Comparison of ENCODE assay signal across 12 cellular contexts in genomic region chr2:239440511-239440959, GRCh38. TPM values are rescaled to one million over a fixed set of nuclear protein-coding genes. Genes with fewer than 3 reads are reported as not detected.
DNase-seq lines count a peak whose midpoint lies in the region; ATAC-seq and TF ChIP-seq lines count a peak whose summit lies in the region.
"Had no signal": no experiment of that assay in that cellular context is flagged by ENCODE, and none has a peak within 500 bp of the region (broad histone marks: within the 10 kb centered on the region; RNA-seq: fewer than 3 reads in every experiment).

No MANE protein-coding gene starts in this region.

- peak overlapping the region; percentile 81 for H3K27ac Mint-ChIP-seq in dendritic cell treated with granulocyte-macrophage colony-stimulating factor and Interleukin-4, amounts not matched to agents 40 ng/mL and 50 ng/mL, for 4 days
- peak overlapping the region; percentile 55 for H3K27ac Mint-ChIP-seq in type B pancreatic cell

- H3K9me3 Mint-ChIP-seq in dendritic cell treated with granulocyte-macrophage colony-stimulating factor and Interleukin-4, amounts not matched to agents 40 ng/mL and 50 ng/mL, for 4 days, result no peaks in the 10 kb centered on the region
- H3K9me3 Mint-ChIP-seq in type B pancreatic cell, result peaks cover 3% of the 10 kb centered on the region

- intact Hi-C loops in heart left ventricle (cut with DNase I), result no loop called here
- intact Hi-C loops in cardiac septum (cut with DNase I), result no loop called here
- intact Hi-C loops in dendritic cell treated with granulocyte-macrophage colony-stimulating factor and Interleukin-4, amounts not matched to agents 40 ng/mL and 50 ng/mL, for 4 days (cut with micrococcal nuclease), result no loop called here

- no peak overlapping the region for H3K27ac ChIP-seq in heart left ventricle
- H3K27ac ChIP-seq in Peyer's patch, result no peak overlapping the region
- H3K27ac ChIP-seq: foreskin keratinocyte had no signal

- no peak for DNase-seq in heart left ventricle
- no peak for DNase-seq in cardiac septum (ENCODE audit: low spot score)
- DNase-seq in middle frontal gyrus (ENCODE audit: extremely low spot score, low spot score), result peak; percentile 76
- DNase-seq in type B pancreatic cell (ENCODE audit: extremely low spot score, unreplicated experiment), result no peak
- no peak for DNase-seq in Peyer's patch
- no peak for DNase-seq in cortex of kidney (lab: John Stamatoyannopoulos, UW)
- DNase-seq in NAMALWA (ENCODE audit: low spot score), result no peak
- DNase-seq: activated naive CD4-positive, alpha-beta T cell treated with Interleukin-2 at 50 U/mL for 16 hours; foreskin keratinocyte; NCI-H2029 had no signal

- peaks cover 78% of the 10 kb centered on the region for H3K4me1 Mint-ChIP-seq in dendritic cell treated with granulocyte-macrophage colony-stimulating factor and Interleukin-4, amounts not matched to agents 40 ng/mL and 50 ng/mL, for 4 days (ENCODE audit: low read depth)
- peaks cover 15% of the 10 kb centered on the region for H3K4me1 Mint-ChIP-seq in type B pancreatic cell (ENCODE audit: unreplicated experiment)

- ATAC-seq in heart left ventricle, result peak in 1 of 4 donors; percentile 49
- ATAC-seq: foreskin keratinocyte had no signal

- H3K4me3 Mint-ChIP-seq in dendritic cell treated with granulocyte-macrophage colony-stimulating factor and Interleukin-4, amounts not matched to agents 40 ng/mL and 50 ng/mL, for 4 days, result peak overlapping the region; percentile 60
- peak overlapping the region; percentile 44 for H3K4me3 Mint-ChIP-seq in type B pancreatic cell

- no peaks in the 10 kb centered on the region for H3K36me3 ChIP-seq in heart left ventricle
- no peaks in the 10 kb centered on the region for H3K36me3 ChIP-seq in Peyer's patch
- H3K36me3 ChIP-seq: prostate gland had no signal

- TF ChIP-seq CTCF in heart left ventricle (IDR thresholded peaks at IDR 0.05), result no peak
- TF ChIP-seq CTCF in type B pancreatic cell (conservative IDR thresholded peaks at IDR 0.05), result no peak
- TF ChIP-seq CTCF in Peyer's patch (IDR thresholded peaks at IDR 0.05), result no peak

- TF ChIP-seq POLR2A in heart left ventricle (IDR thresholded peaks at IDR 0.05) (no peak), Peyer's patch (IDR thresholded peaks at IDR 0.05) (no peak)

- peaks cover 26% of the 10 kb centered on the region for H3K27me3 Mint-ChIP-seq in dendritic cell treated with granulocyte-macrophage colony-stimulating factor and Interleukin-4, amounts not matched to agents 40 ng/mL and 50 ng/mL, for 4 days
- peaks cover 45% of the 10 kb centered on the region for H3K27me3 Mint-ChIP-seq in type B pancreatic cell

- H3K27me3 ChIP-seq in heart left ventricle (peaks cover 0 to 42% (median 14%) of the 10 kb centered on the region in 9 donors), Peyer's patch (no peaks in the 10 kb centered on the region)

- H3K4me3 ChIP-seq in heart left ventricle (peak overlapping the region in 8 of 12 donors; percentile 5 to 33 (median 23)), Peyer's patch (no peak overlapping the region)
- H3K4me3 ChIP-seq: prostate gland had no signal

- no peaks in the 10 kb centered on the region for H3K36me3 Mint-ChIP-seq in dendritic cell treated with granulocyte-macrophage colony-stimulating factor and Interleukin-4, amounts not matched to agents 40 ng/mL and 50 ng/mL, for 4 days (ENCODE audit: low read depth)
- H3K36me3 Mint-ChIP-seq in type B pancreatic cell, result no peaks in the 10 kb centered on the region

- WGBS in heart left ventricle, 4 donors, result 10 to 17% (median 11%) methylated on average over 15 to 18 of the region's 18 CpGs

- H3K4me1 ChIP-seq in heart left ventricle (peaks cover 0 to 51% (median 10%) of the 10 kb centered on the region in 12 donors), Peyer's patch (peaks cover 0 to 7% (median 1%) of the 10 kb centered on the region in 4 donors)
- H3K4me1 ChIP-seq: prostate gland had no signal

- H3K9me3 ChIP-seq in heart left ventricle (peaks cover 0 to 3% (median 0%) of the 10 kb centered on the region in 12 donors), Peyer's patch (no peaks in the 10 kb centered on the region)
- H3K9me3 ChIP-seq: prostate gland had no signal

RNA-seq across cellular contexts. Expression of gene HDAC4, which starts 39.7 kb away (rescaled TPM):
- 10 to 100 TPM; 16.7 to 37.6 (median 27.7) TPM for total RNA-seq in heart left ventricle
- polyA plus RNA-seq in heart left ventricle, result 10 to 100 TPM; 13.9 to 15.2 TPM
- total RNA-seq in cardiac septum, result 34.4 TPM
- 24.0 and 39.0 TPM in 2 replicates for total RNA-seq in type B pancreatic cell (ENCODE audit: low replicate concordance)
- 100 to 1,000 TPM in 3 of 4 donors, 10 to 100 TPM in 1; 28.9 to 198 (median 102) TPM for total RNA-seq in Peyer's patch

Comparison
In these comparisons a context has a peak if more than half of its experiments do, and no peak if none do; other contexts are left out.
1. H3K4me3 ChIP-seq: peak in heart left ventricle (8 of 12); none in Peyer's patch (0 of 4).